Comparison of ENCODE assay signal across 11 cellular contexts in the genomic region with DNA sequence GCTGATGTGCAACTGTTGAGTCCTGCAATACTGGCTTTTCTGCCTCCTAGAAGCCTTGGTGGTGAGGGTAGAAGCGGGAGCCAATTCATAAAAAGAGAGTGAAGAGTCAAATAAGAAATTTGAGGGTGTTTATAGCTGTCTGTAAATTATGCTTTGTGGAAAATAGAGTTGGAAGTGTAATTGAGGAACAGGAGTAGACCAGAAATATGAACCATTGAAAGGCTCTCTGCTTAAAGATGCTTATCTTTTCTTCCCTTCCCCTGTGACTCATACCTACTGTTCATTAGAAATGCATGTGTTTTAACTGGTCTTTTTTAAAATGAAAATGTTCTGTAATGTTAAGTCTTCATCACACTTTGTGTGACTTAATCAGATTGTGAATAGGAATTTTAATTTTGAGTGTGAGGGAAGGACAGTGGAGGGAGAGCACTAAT.
DNase-seq lines count a peak whose midpoint lies in the region; ATAC-seq, FAIRE-seq and TF ChIP-seq lines count a peak whose summit lies in the region.
"Had no signal": no experiment of that assay in that cellular context is flagged by ENCODE, and none has a peak within 500 bp of the region (broad histone marks: within the 10 kb centered on the region; RNA-seq: fewer than 3 reads in every experiment).

No MANE protein-coding gene starts in this region.

- BruUV-seq in endothelial cell of umbilical vein (replicated peaks; lab: Mats Ljungman, UMichigan) = no TSS peak

- H3K27me3 Mint-ChIP-seq in activated naive CD4-positive, alpha-beta T cell treated with anti-CD3 and anti-CD28 coated beads, Interleukin-2, amount 50 U/mL, for 24 hours = no peaks in the 10 kb centered on the region
- no peaks in the 10 kb centered on the region for H3K27me3 Mint-ChIP-seq in activated naive CD4-positive, alpha-beta T cell treated with anti-CD3 and anti-CD28 coated beads, Interleukin-2, amount 10 ng/mL, durations not matched to agents 7 days and 5 days
- H3K27me3 Mint-ChIP-seq in stimulated activated naive CD8-positive, alpha-beta T cell treated with anti-CD3 and anti-CD28 coated beads, Interleukin-15, amount 100 ng/mL, for 72 hours = no peaks in the 10 kb centered on the region
- H3K27me3 Mint-ChIP-seq: CD4-positive, alpha-beta T cell had no signal

- TF ChIP-seq POLR2A in Raji (IDR thresholded peaks at IDR 0.05; ENCODE audit: insufficient read depth, low read depth, low read length) = peak; percentile 26; the same call in 1 of the 2 replicates
- no peak for TF ChIP-seq POLR2A in endothelial cell of umbilical vein (IDR thresholded peaks at IDR 0.05; ENCODE audit: low read depth, low read length)

- FAIRE-seq in endothelial cell of umbilical vein (lab: Jason Lieb, UNC) = peak; percentile 64

- H3K27me3 ChIP-seq in endothelial cell of umbilical vein (ENCODE audit: control insufficient read depth in 2 of 2, insufficient read depth in 2 of 2, low read length in 2 of 2) = no peaks in the 10 kb centered on the region
- no peaks in the 10 kb centered on the region for H3K27me3 ChIP-seq in upper lobe of right lung
- H3K27me3 ChIP-seq: adrenal gland had no signal

- peak overlapping the region in 1 of 3 experiments; percentile 14 for H3K4me3 ChIP-seq in endothelial cell of umbilical vein (replicated peaks in 1 of 3; ENCODE audit: insufficient read depth in 1 of 3, low read depth in 1 of 3, low read length in 3 of 3)
- no peak overlapping the region for H3K4me3 ChIP-seq in upper lobe of right lung
- H3K4me3 ChIP-seq: adrenal gland had no signal

- peak overlapping the region; percentile 96 for H3K27ac Mint-ChIP-seq in activated naive CD4-positive, alpha-beta T cell treated with anti-CD3 and anti-CD28 coated beads, Interleukin-2, amount 50 U/mL, for 24 hours
- H3K27ac Mint-ChIP-seq in activated naive CD4-positive, alpha-beta T cell treated with anti-CD3 and anti-CD28 coated beads, Interleukin-2, amount 10 ng/mL, durations not matched to agents 7 days and 5 days = no peak overlapping the region
- peak overlapping the region; percentile 10 to 47 for H3K27ac Mint-ChIP-seq in stimulated activated naive CD8-positive, alpha-beta T cell treated with anti-CD3 and anti-CD28 coated beads, Interleukin-15, amount 100 ng/mL, for 72 hours
- H3K27ac Mint-ChIP-seq: CD4-positive, alpha-beta T cell had no signal

- H3K36me3 ChIP-seq in endothelial cell of umbilical vein (ENCODE audit: control insufficient read depth in 2 of 2, extremely low read depth in 1 of 2, insufficient read depth in 2 of 2, low read length in 2 of 2) (no peaks in the 10 kb centered on the region), upper lobe of right lung (no peaks in the 10 kb centered on the region)
- H3K36me3 ChIP-seq: adrenal gland had no signal

- CTCF ChIA-PET in activated naive CD4-positive, alpha-beta T cell treated with anti-CD3 and anti-CD28 coated beads, Interleukin-2, amount 10 ng/mL, durations not matched to agents 7 days and 5 days (lab: Charles Lee) = no interaction called here
- CTCF ChIA-PET in endothelial cell of umbilical vein (lab: Charles Lee) = interaction anchor here (0.8 to 1.0 kb wide), 3 partner anchors 11 to 34 kb away, joined by 3 read pairs; no protein-coding TSS in a partner anchor

- H3K79me2 ChIP-seq in endothelial cell of umbilical vein (ENCODE audit: control insufficient read depth, insufficient read depth, low read length) = no peaks in the 10 kb centered on the region

- POLR2A ChIA-PET in endothelial cell of umbilical vein (lab: Charles Lee) = no interaction called here

- H3K9ac ChIP-seq in endothelial cell of umbilical vein (replicated peaks; ENCODE audit: extremely low read depth, insufficient read depth, low read length) = peak overlapping the region; percentile 15

- intact Hi-C loops in endothelial cell of umbilical vein (cut with micrococcal nuclease) = loop anchor here (2.0 kb wide), 1 partner anchor 80 kb away; the partner anchor contains the start of gene ZCCHC7
- intact Hi-C loops in upper lobe of right lung (cut with DNase I) = no loop called here

- peak overlapping the region; percentile 16 for H2AFZ ChIP-seq in endothelial cell of umbilical vein (ENCODE audit: low read depth, low read length)

- H3K4me3 Mint-ChIP-seq in activated naive CD4-positive, alpha-beta T cell treated with anti-CD3 and anti-CD28 coated beads, Interleukin-2, amount 50 U/mL, for 24 hours = peak overlapping the region; percentile 66
- H3K4me3 Mint-ChIP-seq in activated naive CD4-positive, alpha-beta T cell treated with anti-CD3 and anti-CD28 coated beads, Interleukin-2, amount 10 ng/mL, durations not matched to agents 7 days and 5 days = no peak overlapping the region
- H3K4me3 Mint-ChIP-seq in stimulated activated naive CD8-positive, alpha-beta T cell treated with anti-CD3 and anti-CD28 coated beads, Interleukin-15, amount 100 ng/mL, for 72 hours = no peak overlapping the region
- H3K4me3 Mint-ChIP-seq: CD4-positive, alpha-beta T cell had no signal

- peaks cover 27% of the 10 kb centered on the region for H3K4me1 ChIP-seq in endothelial cell of umbilical vein (ENCODE audit: control insufficient read depth, extremely low read depth, insufficient read depth, low read length)
- peaks cover 9% of the 10 kb centered on the region for H3K4me1 ChIP-seq in upper lobe of right lung

- TF ChIP-seq CTCF in endothelial cell of umbilical vein (IDR thresholded peaks at IDR 0.05; ENCODE audit: extremely low read depth in 1 of 2, insufficient read depth in 1 of 2, low read depth in 1 of 2, low read length in 2 of 2) (no peak), upper lobe of right lung (IDR thresholded peaks at IDR 0.05) (no peak)

- H3K9me1 ChIP-seq in endothelial cell of umbilical vein (replicated peaks; ENCODE audit: control insufficient read depth, extremely low read depth, insufficient read depth, low read length) = no peaks in the 10 kb centered on the region

- peaks cover 12% of the 10 kb centered on the region for H3K9me3 Mint-ChIP-seq in activated naive CD4-positive, alpha-beta T cell treated with anti-CD3 and anti-CD28 coated beads, Interleukin-2, amount 50 U/mL, for 24 hours
- H3K9me3 Mint-ChIP-seq in activated naive CD4-positive, alpha-beta T cell treated with anti-CD3 and anti-CD28 coated beads, Interleukin-2, amount 10 ng/mL, durations not matched to agents 7 days and 5 days = peaks cover 11% of the 10 kb centered on the region
- peaks cover 0 to 15% of the 10 kb centered on the region in 2 donors for H3K9me3 Mint-ChIP-seq in stimulated activated naive CD8-positive, alpha-beta T cell treated with anti-CD3 and anti-CD28 coated beads, Interleukin-15, amount 100 ng/mL, for 72 hours
- H3K9me3 Mint-ChIP-seq: CD4-positive, alpha-beta T cell had no signal

- dilution Hi-C loops in endothelial cell of umbilical vein (cut with MboI; ENCODE audit: extremely low pct_ligation_motif_present, low sequenced_read_pairs) = no loop called here

- no peaks in the 10 kb centered on the region for H3K9me3 ChIP-seq in endothelial cell of umbilical vein (replicated peaks; ENCODE audit: control insufficient read depth, insufficient read depth, low read length)
- H3K9me3 ChIP-seq in upper lobe of right lung = no peaks in the 10 kb centered on the region
- H3K9me3 ChIP-seq: adrenal gland had no signal

- H3K4me1 Mint-ChIP-seq in activated naive CD4-positive, alpha-beta T cell treated with anti-CD3 and anti-CD28 coated beads, Interleukin-2, amount 50 U/mL, for 24 hours = peaks cover 79% of the 10 kb centered on the region
- peaks cover 38% of the 10 kb centered on the region for H3K4me1 Mint-ChIP-seq in activated naive CD4-positive, alpha-beta T cell treated with anti-CD3 and anti-CD28 coated beads, Interleukin-2, amount 10 ng/mL, durations not matched to agents 7 days and 5 days
- H3K4me1 Mint-ChIP-seq in stimulated activated naive CD8-positive, alpha-beta T cell treated with anti-CD3 and anti-CD28 coated beads, Interleukin-15, amount 100 ng/mL, for 72 hours = peaks cover 51% of the 10 kb centered on the region

- H3K4me2 ChIP-seq in endothelial cell of umbilical vein (ENCODE audit: insufficient read depth, low read length) = peak overlapping the region; percentile 69

- DNase-seq in activated naive CD4-positive, alpha-beta T cell treated with anti-CD3 and anti-CD28 coated beads, Interleukin-2, amount 10 ng/mL, durations not matched to agents 7 days and 5 days = no peak
- DNase-seq in endothelial cell of umbilical vein (ENCODE audit: low read depth, low spot score) (peak; percentile 86), upper lobe of right lung (no peak)
- DNase-seq in stimulated activated naive CD8-positive, alpha-beta T cell treated with anti-CD3 and anti-CD28 coated beads, Interleukin-15, amount 100 ng/mL, for 72 hours = no peak
- DNase-seq: adrenal gland; CD4-positive, alpha-beta T cell; stimulated activated CD4-positive, alpha-beta T cell treated with anti-CD3 and anti-CD28 coated beads, Interleukin-4, amount 100 ng/mL, for 1 hour had no signal

- no peaks in the 10 kb centered on the region for H4K20me1 ChIP-seq in endothelial cell of umbilical vein (replicated peaks; ENCODE audit: control insufficient read depth, extremely low read depth, insufficient read depth, low read length)

- peaks cover 28% of the 10 kb centered on the region for H3K36me3 Mint-ChIP-seq in activated naive CD4-positive, alpha-beta T cell treated with anti-CD3 and anti-CD28 coated beads, Interleukin-2, amount 50 U/mL, for 24 hours
- peaks cover 35% of the 10 kb centered on the region for H3K36me3 Mint-ChIP-seq in activated naive CD4-positive, alpha-beta T cell treated with anti-CD3 and anti-CD28 coated beads, Interleukin-2, amount 10 ng/mL, durations not matched to agents 7 days and 5 days

- ATAC-seq in stimulated activated naive CD8-positive, alpha-beta T cell treated with anti-CD3 and anti-CD28 coated beads, Interleukin-15, amount 100 ng/mL, for 72 hours = no peak
- ATAC-seq in HG03045 (IDR thresholded peaks at IDR 0.05; ENCODE audit: unreplicated experiment) = no peak
- no peak for ATAC-seq in HG03520 (IDR thresholded peaks at IDR 0.05; ENCODE audit: unreplicated experiment)
- no peak for ATAC-seq in upper lobe of right lung

- H3K27ac ChIP-seq in endothelial cell of umbilical vein (ENCODE audit: insufficient read depth, low read depth, low read length) (peak overlapping the region; percentile 63), upper lobe of right lung (no peak overlapping the region)
- H3K27ac ChIP-seq: adrenal gland had no signal

TF ChIP-seq in endothelial cell of umbilical vein, 7 proteins besides CTCF, POLR2A, EP300 and RAD21 (continues in another document):
- TF ChIP-seq MYC (IDR thresholded peaks at IDR 0.05; ENCODE audit: low read depth, low read length) = no peak
- peak; percentile 86 for TF ChIP-seq FOS (IDR thresholded peaks at IDR 0.05; ENCODE audit: borderline replicate concordance, insufficient read depth, low read length)
- TF ChIP-seq GATA2 (IDR thresholded peaks at IDR 0.05; ENCODE audit: insufficient read depth, insufficient read length, low read depth, low read length) = peak; percentile 97
- no peak for TF ChIP-seq EZH2 (IDR thresholded peaks at IDR 0.05; ENCODE audit: borderline replicate concordance, low read depth, low read length, severe bottlenecking)
- TF ChIP-seq POLR2AphosphoS5 (IDR thresholded peaks at IDR 0.05; ENCODE audit: insufficient read depth, low read depth, low read length) = no peak
- peak; percentile 90 for TF ChIP-seq JUN (IDR thresholded peaks at IDR 0.05; ENCODE audit: borderline replicate concordance, insufficient read depth, insufficient read length, low read depth)
